Comparison of ENCODE assay signal across 8 cellular contexts in the genomic region with DNA sequence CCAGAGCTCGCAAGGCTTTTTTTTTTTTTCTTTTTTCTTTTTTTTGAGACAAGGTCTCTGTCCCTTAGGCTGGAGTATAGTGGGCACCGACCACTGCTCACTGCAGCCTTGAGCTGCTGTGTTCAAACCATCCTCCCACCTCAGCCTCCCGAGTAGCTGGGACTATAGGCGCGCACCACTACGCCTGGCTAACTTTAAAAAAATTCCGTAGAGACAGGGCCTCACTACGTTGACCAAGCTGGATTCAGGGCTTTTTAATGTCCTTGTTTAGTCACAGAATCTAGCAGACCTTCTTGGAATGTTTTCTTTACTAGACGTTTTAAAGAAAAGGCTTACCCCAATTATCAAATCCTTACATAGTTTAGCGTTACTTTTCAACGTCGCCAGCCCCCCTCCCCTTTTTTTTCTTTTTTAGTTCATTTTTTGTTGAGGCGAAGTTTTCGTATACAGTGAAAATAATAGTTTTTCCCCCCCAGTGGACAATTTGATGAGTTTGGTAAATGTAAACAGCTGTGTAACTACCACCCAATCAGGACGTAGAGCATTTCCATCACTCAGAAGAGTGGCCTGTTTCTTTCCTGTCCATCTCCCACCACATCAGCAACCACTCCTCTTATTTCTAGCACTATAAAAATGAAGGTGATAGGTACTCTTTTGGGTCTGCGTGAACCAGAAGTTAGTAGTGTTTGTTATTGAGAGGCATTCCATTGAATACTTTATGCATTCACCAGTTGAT. TPM values are rescaled to one million over a fixed set of nuclear protein-coding genes. Genes with fewer than 3 reads are reported as not detected.
DNase-seq lines count a peak whose midpoint lies in the region; ATAC-seq, FAIRE-seq and TF ChIP-seq lines count a peak whose summit lies in the region.

No MANE protein-coding gene starts in this region.

- H3K4me3 ChIP-seq in HEK293 (ENCODE audit: low read depth, low read length) (peak overlapping the region; percentile 49), keratinocyte (ENCODE audit: control insufficient read depth in 2 of 3, extremely low read depth in 1 of 3, insufficient read depth in 2 of 3, low read depth in 1 of 3, low read length in 3 of 3) (peak overlapping the region; percentile 66 to 94 (median 71)), thyroid gland (replicated peaks in 1 of 3) (peak overlapping the region in 2 of 3 donors; percentile 2 to 25)

- CTCF ChIA-PET in HEK293 (lab: Yijun Ruan, JAX): interaction anchor here (0.7 to 1.3 kb wide), 2 partner anchors 20 to 112 kb away, joined by 3 to 6 read pairs; no protein-coding TSS in a partner anchor
- CTCF ChIA-PET in activated CD8-positive, alpha-beta T cell treated with anti-CD3 and anti-CD28 coated beads for 36 hours (lab: Charles Lee): interaction anchor here (0.9 to 1.5 kb wide), 4 partner anchors 12 to 254 kb away, joined by 3 to 5 read pairs (median 4); a partner anchor contains a TSS

- POLR2A ChIA-PET in HEK293 (lab: Yijun Ruan, JAX): interaction anchor here (0.6 to 1.3 kb wide), 5 partner anchors 10 to 269 kb away, joined by 3 to 6 read pairs (median 3); no protein-coding TSS in a partner anchor
- POLR2A ChIA-PET in activated CD8-positive, alpha-beta T cell treated with anti-CD3 and anti-CD28 coated beads for 36 hours (lab: Charles Lee): interaction anchor here (0.6 to 1.2 kb wide), 3 partner anchors 89 to 422 kb away, joined by 3 read pairs; a partner anchor contains a TSS

- H3K9me1 ChIP-seq in keratinocyte (ENCODE audit: control insufficient read depth, extremely low read depth, insufficient read depth, low read length): no peaks in the 10 kb centered on the region

- H3K27me3 ChIP-seq in keratinocyte (ENCODE audit: control insufficient read depth, extremely low read depth, insufficient read depth, low read length): no peaks in the 10 kb centered on the region
- no peaks in the 10 kb centered on the region for H3K27me3 ChIP-seq in thyroid gland

- no peaks in the 10 kb centered on the region for H3K27me3 Mint-ChIP-seq in activated CD8-positive, alpha-beta T cell treated with anti-CD3 and anti-CD28 coated beads for 36 hours

- FAIRE-seq in keratinocyte (lab: Jason Lieb, UNC): no peak

- H3K27ac ChIP-seq in HEK293 (ENCODE audit: extremely low read depth, low read depth, low read length) (no peak overlapping the region; the same call in 1 of the 2 replicates), keratinocyte (ENCODE audit: control insufficient read depth, insufficient read depth, low read length) (peak overlapping the region; percentile 76), thyroid gland (no peak overlapping the region)

- H3K4me1 Mint-ChIP-seq in activated CD8-positive, alpha-beta T cell treated with anti-CD3 and anti-CD28 coated beads for 36 hours (ENCODE audit: low read depth): peaks cover 20% of the 10 kb centered on the region

- H3K9me3 Mint-ChIP-seq in activated CD8-positive, alpha-beta T cell treated with anti-CD3 and anti-CD28 coated beads for 36 hours: no peaks in the 10 kb centered on the region

- 47 to 54% methylated on average over 16 of the region's 16 CpGs for WGBS in thyroid gland, 2 donors

- H2AFZ ChIP-seq in keratinocyte (ENCODE audit: control insufficient read depth, low read length): peak overlapping the region; percentile 82

- peaks cover 6% of the 10 kb centered on the region for H3K36me3 Mint-ChIP-seq in activated CD8-positive, alpha-beta T cell treated with anti-CD3 and anti-CD28 coated beads for 36 hours (ENCODE audit: low read depth)

- H3K79me2 ChIP-seq in keratinocyte (ENCODE audit: control insufficient read depth, insufficient read depth, low read length): peaks cover 21% of the 10 kb centered on the region

- no peak for ATAC-seq in activated CD8-positive, alpha-beta T cell treated with anti-CD3 and anti-CD28 coated beads for 36 hours
- ATAC-seq in GM18502 (IDR thresholded peaks at IDR 0.05; ENCODE audit: poor library complexity, unreplicated experiment): no peak

- H3K4me1 ChIP-seq in HEK293 (ENCODE audit: control insufficient read depth, insufficient read depth, low read length) (no peaks in the 10 kb centered on the region), keratinocyte (ENCODE audit: control insufficient read depth, extremely low read depth, insufficient read depth, low read length) (peaks cover 11% of the 10 kb centered on the region), thyroid gland (peaks cover 5 to 6% of the 10 kb centered on the region in 2 donors)

- H3K9ac ChIP-seq in keratinocyte (ENCODE audit: control insufficient read depth, extremely low read depth, insufficient read depth, low read length): peak overlapping the region; percentile 82

- H3K4me3 Mint-ChIP-seq in activated CD8-positive, alpha-beta T cell treated with anti-CD3 and anti-CD28 coated beads for 36 hours: peak overlapping the region; percentile 97

- intact Hi-C loops in activated CD8-positive, alpha-beta T cell treated with anti-CD3 and anti-CD28 coated beads for 36 hours (cut with micrococcal nuclease): no loop called here
- intact Hi-C loops in thyroid gland (cut with DNase I): no loop called here

- TF ChIP-seq POLR2A in thyroid gland (IDR thresholded peaks at IDR 0.05): no peak

- no peaks in the 10 kb centered on the region for H4K20me1 ChIP-seq in keratinocyte (ENCODE audit: control insufficient read depth, extremely low read depth, insufficient read depth, low read length)

- peak; percentile 4 for DNase-seq in CD1c-positive myeloid dendritic cell (ENCODE audit: extremely low spot score)
- no peak for DNase-seq in activated CD8-positive, alpha-beta T cell treated with anti-CD3 and anti-CD28 coated beads for 36 hours
- no peak for DNase-seq in keratinocyte (ENCODE audit: low read depth, low spot score)
- no peak for DNase-seq in thyroid gland
- no peak for DNase-seq in activated CD4-positive, alpha-beta T cell treated with anti-CD3 and anti-CD28 coated beads, Interleukin-2, amount 50 U/mL, for 48 hours
- no peak for DNase-seq in T1000 (lab: John Stamatoyannopoulos, UW)

- dilution Hi-C loops in keratinocyte (cut with MboI; ENCODE audit: extremely low pct_ligation_motif_present, low sequenced_read_pairs): no loop called here

- H3K4me2 ChIP-seq in keratinocyte (ENCODE audit: control insufficient read depth, extremely low read depth, insufficient read depth, low read depth, low read length): peak overlapping the region; percentile 97

- no peak for TF ChIP-seq CTCF in HEK293 (tag by site-specific recombination; IDR thresholded peaks at IDR 0.05)
- no peak for TF ChIP-seq CTCF in activated CD8-positive, alpha-beta T cell treated with anti-CD3 and anti-CD28 coated beads for 36 hours (IDR thresholded peaks at IDR 0.05)
- TF ChIP-seq CTCF in keratinocyte (optimal IDR thresholded peaks at IDR 0.05 in 1 of 3, IDR thresholded peaks at IDR 0.05 in 1 of 3, conservative IDR thresholded peaks at IDR 0.05 in 1 of 3; ENCODE audit: extremely low read depth in 1 of 3, insufficient read depth in 2 of 3, low read length in 3 of 3): no peak
- no peak for TF ChIP-seq CTCF in thyroid gland (IDR thresholded peaks at IDR 0.05)

- no peaks in the 10 kb centered on the region for H3K9me3 ChIP-seq in HEK293 (ENCODE audit: control insufficient read depth, insufficient read depth, low read depth, low read length)
- no peaks in the 10 kb centered on the region for H3K9me3 ChIP-seq in keratinocyte (ENCODE audit: control insufficient read depth, low read depth, low read length)
- no peaks in the 10 kb centered on the region for H3K9me3 ChIP-seq in thyroid gland

- H3K27ac Mint-ChIP-seq in activated CD8-positive, alpha-beta T cell treated with anti-CD3 and anti-CD28 coated beads for 36 hours: peak overlapping the region; percentile 85

- peaks cover 12 to 14% of the 10 kb centered on the region in 2 experiments for H3K36me3 ChIP-seq in HEK293 (ENCODE audit: control insufficient read depth in 2 of 2, insufficient read depth in 1 of 2, low read length in 2 of 2)
- no peaks in the 10 kb centered on the region for H3K36me3 ChIP-seq in keratinocyte (ENCODE audit: control insufficient read depth in 2 of 2, extremely low read depth in 1 of 2, insufficient read depth in 2 of 2, low read length in 2 of 2)
- H3K36me3 ChIP-seq in thyroid gland: no peaks in the 10 kb centered on the region

TF ChIP-seq in HEK293, 187 proteins besides CTCF, POLR2A, EP300 and RAD21 (continues in another document):
- TF ChIP-seq ZNF311 (tag by site-specific recombination; IDR thresholded peaks at IDR 0.05; ENCODE audit: borderline replicate concordance): no peak
- no peak for TF ChIP-seq ZNF133 (tag by site-specific recombination; IDR thresholded peaks at IDR 0.05)
- no peak for TF ChIP-seq OSR2 (tag by site-specific recombination; IDR thresholded peaks at IDR 0.05)
- TF ChIP-seq, protein P1, sequence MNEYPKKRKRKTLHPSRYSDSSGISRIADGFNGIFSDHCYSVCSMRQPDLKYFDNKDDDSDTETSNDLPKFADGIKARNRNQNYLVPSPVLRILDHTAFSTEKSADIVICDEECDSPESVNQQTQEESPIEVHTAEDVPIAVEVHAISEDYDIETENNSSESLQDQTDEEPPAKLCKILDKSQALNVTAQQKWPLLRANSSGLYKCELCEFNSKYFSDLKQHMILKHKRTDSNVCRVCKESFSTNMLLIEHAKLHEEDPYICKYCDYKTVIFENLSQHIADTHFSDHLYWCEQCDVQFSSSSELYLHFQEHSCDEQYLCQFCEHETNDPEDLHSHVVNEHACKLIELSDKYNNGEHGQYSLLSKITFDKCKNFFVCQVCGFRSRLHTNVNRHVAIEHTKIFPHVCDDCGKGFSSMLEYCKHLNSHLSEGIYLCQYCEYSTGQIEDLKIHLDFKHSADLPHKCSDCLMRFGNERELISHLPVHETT (tag by site-specific recombination; IDR thresholded peaks at IDR 0.05): peak; percentile 51; the same call in 1 of the 2 replicates
- TF ChIP-seq PRDM1 (tag by site-specific recombination; IDR thresholded peaks at IDR 0.05): no peak

RNA-seq across cellular contexts. Expression of a gene that starts 0.7 kb away (rescaled TPM):
- 10 to 100 TPM; 75.4 to 84.0 TPM for total RNA-seq in activated CD8-positive, alpha-beta T cell treated with anti-CD3 and anti-CD28 coated beads for 36 hours
- polyA plus RNA-seq in keratinocyte: 1.3 to 15.3 TPM (median 9.1 TPM) in 3 replicates
- polyA plus RNA-seq in keratinocyte (2011; ENCODE audit: low read depth): 0.29 TPM
- 1.8 and 3.9 TPM in 2 replicates for polyA plus RNA-seq in keratinocyte (2011; cell fraction: cytosol; rRNA removed)
- 1.5 and 2.4 TPM in 2 replicates for polyA plus RNA-seq in keratinocyte (2011; cell fraction: nucleus; rRNA removed)
- polyA plus RNA-seq in keratinocyte (2012; ENCODE audit: low replicate concordance): 0.04 and 11.5 TPM in 2 replicates
- 0.36 to 8.2 TPM (median 1.7 TPM) in 3 replicates for polyA minus RNA-seq in keratinocyte
- polyA minus RNA-seq in keratinocyte (2011; cell fraction: cytosol; rRNA and poly(A)+ RNA removed): 1.7 TPM
- polyA minus RNA-seq in keratinocyte (2011; cell fraction: nucleus; rRNA and poly(A)+ RNA removed): 0.84 and 1.2 TPM in 2 replicates
- total RNA-seq in thyroid gland: under 1 TPM in 3 of 4 donors, not detected in 1; 0.22 to 0.42 (median 0.27) TPM

Comparison
In these comparisons a context has a peak if more than half of its experiments do, and no peak if none do; other contexts are left out.
1. H3K4me3 ChIP-seq: peak in every context shown above with its lines; median percentile 71 in keratinocyte; 49 in HEK293; 14 in thyroid gland.
2. RNA of a gene that starts 0.7 kb away (total RNA-seq): 75.4 to 84.0 TPM in activated CD8-positive, alpha-beta T cell treated with anti-CD3 and anti-CD28 coated beads for 36 hours; 0.22 to 0.42 TPM in thyroid gland; every median in the first group is over 10 times any median in the second.